Comparison of ENCODE assay signal across 20 cellular contexts in the genomic region with DNA sequence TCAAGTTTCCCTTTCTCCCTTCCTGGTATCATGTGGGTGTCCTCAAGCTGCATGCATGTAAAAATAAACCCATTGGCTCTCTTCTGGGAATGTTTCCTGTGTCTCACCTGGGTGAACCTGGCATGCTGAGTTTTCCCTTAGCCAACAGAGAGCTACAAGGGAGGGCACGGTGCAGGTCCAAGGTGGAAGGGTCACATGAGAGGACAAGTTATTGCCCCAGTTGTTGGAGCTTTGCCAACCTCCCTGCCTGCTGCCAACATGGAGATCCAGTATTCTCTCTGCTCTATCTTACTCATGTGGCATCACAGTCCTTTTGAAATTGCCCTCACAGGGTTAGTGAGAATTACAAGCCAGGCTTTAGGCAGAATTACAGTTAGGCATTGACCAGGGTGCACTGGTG.
"Had no signal": no experiment of that assay in that cellular context is flagged by ENCODE, and none has a peak within 500 bp of the region (broad histone marks: within the 10 kb centered on the region; RNA-seq: fewer than 3 reads in every experiment).

No MANE protein-coding gene starts in this region.

- ATAC-seq: activated CD4-positive, alpha-beta T cell treated with anti-CD3 and anti-CD28 coated beads for 36 hours; activated CD8-positive, alpha-beta T cell treated with anti-CD3 and anti-CD28 coated beads, Interleukin-2, amount 10 ng/mL, durations not matched to agents 7 days and 5 days had no signal

- H3K27ac Mint-ChIP-seq: activated CD4-positive, alpha-beta T cell treated with anti-CD3 and anti-CD28 coated beads for 36 hours; activated CD8-positive, alpha-beta T cell treated with anti-CD3 and anti-CD28 coated beads, Interleukin-2, amount 10 ng/mL, durations not matched to agents 7 days and 5 days had no signal

- DNase-seq: activated CD4-positive, alpha-beta T cell treated with anti-CD3 and anti-CD28 coated beads for 36 hours; activated CD8-positive, alpha-beta memory T cell treated with anti-CD3 and anti-CD28 coated beads, Interleukin-2, amount 50 U/mL, for 48 hours; activated CD8-positive, alpha-beta T cell treated with anti-CD3 and anti-CD28 coated beads, Interleukin-2, amount 10 ng/mL, durations not matched to agents 7 days and 5 days; activated naive CD4-positive, alpha-beta T cell treated with anti-CD3 and anti-CD28 coated beads, Interleukin-2, amount 50 U/mL, for 16 hours; activated naive CD8-positive, alpha-beta T cell treated with anti-CD3 and anti-CD28 coated beads, Interleukin-2, amount 10 ng/mL, durations not matched to agents 7 days and 5 days; activated T-cell treated with anti-CD3 and anti-CD28 coated beads, Interleukin-2, amount 50 U/mL, for 1 hour; adrenal gland; MM.1S; NCI-H1105 treated with DMSO at 0.1 percent for 48 hours; NCI-H1436 treated with DMSO at 0.1 percent for 48 hours; NCI-H187; NCI-H2081 treated with DMSO at 0.1 percent for 48 hours; NCI-H2171 treated with DMSO at 0.1 percent for 48 hours; NCI-H226; NCI-H526; NCI-H774; SIG-M5; T-helper 1 cell; WERI-Rb-1 had no signal

- H3K27ac ChIP-seq: adrenal gland, KMS-11, WERI-Rb-1 had no signal

- H3K27me3 ChIP-seq: adrenal gland had no signal

- H3K36me3 ChIP-seq: adrenal gland, WERI-Rb-1 had no signal

- H3K4me3 ChIP-seq: adrenal gland had no signal

- H3K4me3 Mint-ChIP-seq: activated CD4-positive, alpha-beta T cell treated with anti-CD3 and anti-CD28 coated beads for 36 hours; activated CD8-positive, alpha-beta T cell treated with anti-CD3 and anti-CD28 coated beads, Interleukin-2, amount 10 ng/mL, durations not matched to agents 7 days and 5 days; activated naive CD8-positive, alpha-beta T cell treated with anti-CD3 and anti-CD28 coated beads, Interleukin-2, amount 10 ng/mL, durations not matched to agents 7 days and 5 days had no signal

- H3K4me1 ChIP-seq: adrenal gland had no signal

- H3K4me1 Mint-ChIP-seq: activated CD4-positive, alpha-beta T cell treated with anti-CD3 and anti-CD28 coated beads for 36 hours had no signal

- H3K9me3 ChIP-seq: adrenal gland had no signal

- H3K27me3 Mint-ChIP-seq: activated CD4-positive, alpha-beta T cell treated with anti-CD3 and anti-CD28 coated beads for 36 hours; activated naive CD8-positive, alpha-beta T cell treated with anti-CD3 and anti-CD28 coated beads, Interleukin-2, amount 10 ng/mL, durations not matched to agents 7 days and 5 days had no signal
